Comparison of ENCODE assay signal across 4 cellular contexts in the genomic region with DNA sequence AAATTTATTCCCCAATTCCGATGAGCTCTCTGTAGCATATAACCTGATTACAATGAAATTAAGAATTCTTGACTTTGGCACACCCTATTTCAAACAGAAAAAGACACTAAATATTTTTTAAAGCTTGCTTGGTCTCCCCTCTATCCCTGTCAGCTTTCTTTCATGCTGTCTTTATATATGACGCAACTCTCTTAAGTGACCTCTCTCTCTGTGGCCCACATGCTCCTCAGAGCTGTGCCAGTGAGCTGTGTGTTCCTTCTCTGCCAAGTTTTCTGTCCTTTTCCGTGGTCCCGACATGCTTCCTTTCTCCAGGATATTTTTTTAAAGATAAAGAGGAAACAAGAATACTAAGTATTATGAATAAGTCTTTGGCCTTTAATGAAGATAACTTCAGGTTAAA.
A peak's percentile ranks its signal among the peaks of the same experiment; 100 is the strongest.
TF ChIP-seq lines count a peak whose summit lies in the region.

No MANE protein-coding gene starts in this region.

TF ChIP-seq in GM23338, 12 proteins besides CTCF, POLR2A, EP300 and RAD21 (continues in another document):
- TF ChIP-seq JUNB (IDR thresholded peaks at IDR 0.05; ENCODE audit: unreplicated experiment) (no peak), STAT1 (IDR thresholded peaks at IDR 0.05; ENCODE audit: unreplicated experiment) (no peak), POLR2AphosphoS5 (IDR thresholded peaks at IDR 0.05; ENCODE audit: low read depth) (no peak), CREB1 (CRISPR knock-in tag; IDR thresholded peaks at IDR 0.05; ENCODE audit: low read depth) (no peak), EZH2phosphoT487 (IDR thresholded peaks at IDR 0.05; ENCODE audit: unreplicated experiment) (no peak), ZNF114 (CRISPR knock-in tag; IDR thresholded peaks at IDR 0.05) (no peak)
- TF ChIP-seq, protein P1, sequence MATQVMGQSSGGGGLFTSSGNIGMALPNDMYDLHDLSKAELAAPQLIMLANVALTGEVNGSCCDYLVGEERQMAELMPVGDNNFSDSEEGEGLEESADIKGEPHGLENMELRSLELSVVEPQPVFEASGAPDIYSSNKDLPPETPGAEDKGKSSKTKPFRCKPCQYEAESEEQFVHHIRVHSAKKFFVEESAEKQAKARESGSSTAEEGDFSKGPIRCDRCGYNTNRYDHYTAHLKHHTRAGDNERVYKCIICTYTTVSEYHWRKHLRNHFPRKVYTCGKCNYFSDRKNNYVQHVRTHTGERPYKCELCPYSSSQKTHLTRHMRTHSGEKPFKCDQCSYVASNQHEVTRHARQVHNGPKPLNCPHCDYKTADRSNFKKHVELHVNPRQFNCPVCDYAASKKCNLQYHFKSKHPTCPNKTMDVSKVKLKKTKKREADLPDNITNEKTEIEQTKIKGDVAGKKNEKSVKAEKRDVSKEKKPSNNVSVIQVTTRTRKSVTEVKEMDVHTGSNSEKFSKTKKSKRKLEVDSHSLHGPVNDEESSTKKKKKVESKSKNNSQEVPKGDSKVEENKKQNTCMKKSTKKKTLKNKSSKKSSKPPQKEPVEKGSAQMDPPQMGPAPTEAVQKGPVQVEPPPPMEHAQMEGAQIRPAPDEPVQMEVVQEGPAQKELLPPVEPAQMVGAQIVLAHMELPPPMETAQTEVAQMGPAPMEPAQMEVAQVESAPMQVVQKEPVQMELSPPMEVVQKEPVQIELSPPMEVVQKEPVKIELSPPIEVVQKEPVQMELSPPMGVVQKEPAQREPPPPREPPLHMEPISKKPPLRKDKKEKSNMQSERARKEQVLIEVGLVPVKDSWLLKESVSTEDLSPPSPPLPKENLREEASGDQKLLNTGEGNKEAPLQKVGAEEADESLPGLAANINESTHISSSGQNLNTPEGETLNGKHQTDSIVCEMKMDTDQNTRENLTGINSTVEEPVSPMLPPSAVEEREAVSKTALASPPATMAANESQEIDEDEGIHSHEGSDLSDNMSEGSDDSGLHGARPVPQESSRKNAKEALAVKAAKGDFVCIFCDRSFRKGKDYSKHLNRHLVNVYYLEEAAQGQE (IDR thresholded peaks at IDR 0.05; ENCODE audit: unreplicated experiment): no peak
- TF ChIP-seq, protein P2, sequence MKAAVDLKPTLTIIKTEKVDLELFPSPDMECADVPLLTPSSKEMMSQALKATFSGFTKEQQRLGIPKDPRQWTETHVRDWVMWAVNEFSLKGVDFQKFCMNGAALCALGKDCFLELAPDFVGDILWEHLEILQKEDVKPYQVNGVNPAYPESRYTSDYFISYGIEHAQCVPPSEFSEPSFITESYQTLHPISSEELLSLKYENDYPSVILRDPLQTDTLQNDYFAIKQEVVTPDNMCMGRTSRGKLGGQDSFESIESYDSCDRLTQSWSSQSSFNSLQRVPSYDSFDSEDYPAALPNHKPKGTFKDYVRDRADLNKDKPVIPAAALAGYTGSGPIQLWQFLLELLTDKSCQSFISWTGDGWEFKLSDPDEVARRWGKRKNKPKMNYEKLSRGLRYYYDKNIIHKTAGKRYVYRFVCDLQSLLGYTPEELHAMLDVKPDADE (IDR thresholded peaks at IDR 0.05): no peak

TF ChIP-seq in IMR-90, 13 proteins besides CTCF, POLR2A, EP300 and RAD21:
- TF ChIP-seq FOS (IDR thresholded peaks at IDR 0.05; ENCODE audit: low read depth, low read length): no peak
- TF ChIP-seq CEBPB (IDR thresholded peaks at IDR 0.05; ENCODE audit: low read depth, low read length): peak; percentile 48; the same call in 1 of the 2 replicates

TF ChIP-seq in H1, 55 proteins besides CTCF, POLR2A, EP300 and RAD21:
- TF ChIP-seq CEBPB (IDR thresholded peaks at IDR 0.05; ENCODE audit: low read depth, low read length) (peak; percentile 52; the same call in 1 of the 2 replicates), NANOG (IDR thresholded peaks at IDR 0.05; ENCODE audit: insufficient read depth, low read depth, low read length, poor library complexity, severe bottlenecking) (no peak), SUZ12 (IDR thresholded peaks at IDR 0.05; ENCODE audit: low read length) (no peak)

TF ChIP-seq in HepG2, 621 proteins besides CTCF, POLR2A, EP300 and RAD21:
- TF ChIP-seq CEBPB (IDR thresholded peaks at IDR 0.05; ENCODE audit: borderline replicate concordance, low read depth, low read length): peak; percentile 22; the same call in 1 of the 2 replicates
- TF ChIP-seq ZNF891 (CRISPR knock-in tag; IDR thresholded peaks at IDR 0.05): no peak
- no peak for TF ChIP-seq POLR2G (IDR thresholded peaks at IDR 0.05; ENCODE audit: low read depth, low read length)
- no peak for TF ChIP-seq ZIK1 (CRISPR knock-in tag; IDR thresholded peaks at IDR 0.05; ENCODE audit: borderline replicate concordance, low read depth)
- peak; percentile 23; the same call in 1 of the 2 replicates for TF ChIP-seq ATF7 (IDR thresholded peaks at IDR 0.05)
- no peak for TF ChIP-seq ATF7 (CRISPR knock-in tag; IDR thresholded peaks at IDR 0.05)
- TF ChIP-seq BORCS8-MEF2B (CRISPR knock-in tag; IDR thresholded peaks at IDR 0.05): no peak
- TF ChIP-seq, protein P3, sequence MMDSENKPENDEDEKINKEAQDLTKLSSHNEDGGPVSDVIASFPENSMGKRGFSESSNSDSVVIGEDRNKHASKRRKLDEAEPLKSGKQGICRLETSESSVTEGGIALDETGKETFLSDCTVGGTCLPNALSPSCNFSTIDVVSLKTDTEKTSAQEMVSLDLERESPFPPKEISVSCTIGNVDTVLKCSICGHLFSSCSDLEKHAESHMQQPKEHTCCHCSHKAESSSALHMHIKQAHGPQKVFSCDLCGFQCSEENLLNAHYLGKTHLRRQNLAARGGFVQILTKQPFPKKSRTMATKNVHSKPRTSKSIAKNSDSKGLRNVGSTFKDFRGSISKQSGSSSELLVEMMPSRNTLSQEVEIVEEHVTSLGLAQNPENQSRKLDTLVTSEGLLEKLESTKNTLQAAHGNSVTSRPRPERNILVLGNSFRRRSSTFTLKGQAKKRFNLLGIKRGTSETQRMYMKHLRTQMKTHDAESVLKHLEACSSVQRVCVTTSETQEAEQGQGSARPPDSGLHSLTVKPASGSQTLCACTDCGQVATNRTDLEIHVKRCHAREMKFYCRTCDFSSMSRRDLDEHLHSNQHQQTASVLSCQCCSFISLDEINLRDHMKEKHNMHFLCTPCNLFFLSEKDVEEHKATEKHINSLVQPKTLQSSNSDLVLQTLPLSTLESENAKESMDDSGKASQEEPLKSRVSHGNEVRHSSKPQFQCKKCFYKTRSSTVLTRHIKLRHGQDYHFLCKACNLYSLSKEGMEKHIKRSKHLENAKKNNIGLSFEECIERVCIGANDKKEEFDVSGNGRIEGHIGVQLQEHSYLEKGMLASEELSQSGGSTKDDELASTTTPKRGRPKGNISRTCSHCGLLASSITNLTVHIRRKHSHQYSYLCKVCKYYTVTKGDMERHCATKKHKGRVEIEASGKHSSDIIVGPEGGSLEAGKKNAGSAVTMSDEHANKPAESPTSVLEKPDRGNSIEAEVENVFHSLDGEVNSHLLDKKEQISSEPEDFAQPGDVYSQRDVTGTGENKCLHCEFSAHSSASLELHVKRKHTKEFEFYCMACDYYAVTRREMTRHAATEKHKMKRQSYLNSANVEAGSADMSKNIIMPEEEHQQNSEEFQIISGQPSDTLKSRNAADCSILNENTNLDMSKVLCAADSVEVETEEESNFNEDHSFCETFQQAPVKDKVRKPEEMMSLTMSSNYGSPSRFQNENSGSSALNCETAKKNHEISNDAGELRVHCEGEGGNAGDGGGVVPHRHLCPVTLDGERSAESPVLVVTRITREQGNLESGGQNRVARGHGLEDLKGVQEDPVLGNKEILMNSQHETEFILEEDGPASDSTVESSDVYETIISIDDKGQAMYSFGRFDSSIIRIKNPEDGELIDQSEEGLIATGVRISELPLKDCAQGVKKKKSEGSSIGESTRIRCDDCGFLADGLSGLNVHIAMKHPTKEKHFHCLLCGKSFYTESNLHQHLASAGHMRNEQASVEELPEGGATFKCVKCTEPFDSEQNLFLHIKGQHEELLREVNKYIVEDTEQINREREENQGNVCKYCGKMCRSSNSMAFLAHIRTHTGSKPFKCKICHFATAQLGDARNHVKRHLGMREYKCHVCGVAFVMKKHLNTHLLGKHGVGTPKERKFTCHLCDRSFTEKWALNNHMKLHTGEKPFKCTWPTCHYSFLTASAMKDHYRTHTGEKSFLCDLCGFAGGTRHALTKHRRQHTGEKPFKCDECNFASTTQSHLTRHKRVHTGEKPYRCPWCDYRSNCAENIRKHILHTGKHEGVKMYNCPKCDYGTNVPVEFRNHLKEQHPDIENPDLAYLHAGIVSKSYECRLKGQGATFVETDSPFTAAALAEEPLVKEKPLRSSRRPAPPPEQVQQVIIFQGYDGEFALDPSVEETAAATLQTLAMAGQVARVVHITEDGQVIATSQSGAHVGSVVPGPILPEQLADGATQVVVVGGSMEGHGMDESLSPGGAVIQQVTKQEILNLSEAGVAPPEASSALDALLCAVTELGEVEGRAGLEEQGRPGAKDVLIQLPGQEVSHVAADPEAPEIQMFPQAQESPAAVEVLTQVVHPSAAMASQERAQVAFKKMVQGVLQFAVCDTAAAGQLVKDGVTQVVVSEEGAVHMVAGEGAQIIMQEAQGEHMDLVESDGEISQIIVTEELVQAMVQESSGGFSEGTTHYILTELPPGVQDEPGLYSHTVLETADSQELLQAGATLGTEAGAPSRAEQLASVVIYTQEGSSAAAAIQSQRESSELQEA (CRISPR knock-in tag; IDR thresholded peaks at IDR 0.05; ENCODE audit: not compliant biosample characterization): no peak
- no peak for TF ChIP-seq ZNF557 (CRISPR knock-in tag; IDR thresholded peaks at IDR 0.05)
TF ChIP-seq in HepG2: peak in this region for 2.
